ENCODE assay signal across 12 cellular contexts in genomic region chr14:105064001-105064400, GRCh38. TPM values are rescaled to one million over a fixed set of nuclear protein-coding genes. Genes with fewer than 3 reads are reported as not detected.
DNase-seq lines count a peak whose midpoint lies in the region; ATAC-seq and TF ChIP-seq lines count a peak whose summit lies in the region.
"Had no signal": no experiment of that assay in that cellular context is flagged by ENCODE, and none has a peak within 500 bp of the region (broad histone marks: within the 10 kb centered on the region; RNA-seq: fewer than 3 reads in every experiment).

No MANE protein-coding gene starts in this region.

- H3K4me3 Mint-ChIP-seq in activated T-helper 2 cell treated with anti-CD3 and anti-CD28 coated beads, Interferon-gamma antibody, Interleukin-2, Interleukin-4, amounts not matched to agents 10 μg/mL and 5 μg/mL and 100 μg/mL, durations not matched to agents 14 hours and 24 hours and 36 hours (ENCODE audit: low read depth): peak overlapping the region; percentile 87
- H3K4me3 Mint-ChIP-seq in naive thymus-derived CD8-positive, alpha-beta T cell: peak overlapping the region; percentile 81 to 99 (median 94)
- H3K4me3 Mint-ChIP-seq: endodermal cell had no signal

- no peaks in the 10 kb centered on the region for H3F3A ChIP-seq in PC-9 (ENCODE audit: insufficient read depth, low read depth)

- POLR2A ChIA-PET in naive thymus-derived CD8-positive, alpha-beta T cell (lab: Charles Lee): interaction anchor here (0.6 to 11.8 kb wide), 5 partner anchors 11 to 44 kb away, joined by 3 to 254 read pairs (median 25); partner anchors contain the start of gene CDCA4
- POLR2A ChIA-PET in PC-9 (lab: Charles Lee; ENCODE audit: unreplicated experiment): no interaction called here

- peak overlapping the region; percentile 88 for H3K27ac Mint-ChIP-seq in activated T-helper 2 cell treated with anti-CD3 and anti-CD28 coated beads, Interferon-gamma antibody, Interleukin-2, Interleukin-4, amounts not matched to agents 10 μg/mL and 5 μg/mL and 100 μg/mL, durations not matched to agents 14 hours and 24 hours and 36 hours
- H3K27ac Mint-ChIP-seq in naive thymus-derived CD8-positive, alpha-beta T cell: peak overlapping the region; percentile 94 to 99 (median 98)

- intact Hi-C loops in activated T-helper 2 cell treated with anti-CD3 and anti-CD28 coated beads, Interferon-gamma antibody, Interleukin-2, Interleukin-4, amounts not matched to agents 10 μg/mL and 5 μg/mL and 100 μg/mL, durations not matched to agents 14 hours and 24 hours and 36 hours (cut with micrococcal nuclease): loop anchor here (2.0 to 10.0 kb wide), 3 partner anchors 39 to 419 kb away; no protein-coding TSS in a partner anchor
- intact Hi-C loops in PC-9 (cut with micrococcal nuclease; ENCODE audit: unreplicated experiment): no loop called here

- H3K4me1 Mint-ChIP-seq in activated T-helper 2 cell treated with anti-CD3 and anti-CD28 coated beads, Interferon-gamma antibody, Interleukin-2, Interleukin-4, amounts not matched to agents 10 μg/mL and 5 μg/mL and 100 μg/mL, durations not matched to agents 14 hours and 24 hours and 36 hours (ENCODE audit: low read depth): peaks cover 53% of the 10 kb centered on the region
- H3K4me1 Mint-ChIP-seq in naive thymus-derived CD8-positive, alpha-beta T cell: peaks cover 31 to 89% (median 87%) of the 10 kb centered on the region in 4 donors

- H3K4me2 ChIP-seq in BLaER1: peak overlapping the region; percentile 100
- H3K4me2 ChIP-seq in PC-9: no peak overlapping the region

- H4K20me1 ChIP-seq in BLaER1 (peaks cover 31% of the 10 kb centered on the region), PC-9 (ENCODE audit: insufficient read depth) (no peaks in the 10 kb centered on the region)

- no peaks in the 10 kb centered on the region for H3K9me2 ChIP-seq in PC-9 (ENCODE audit: insufficient read depth)

- no peaks in the 10 kb centered on the region for H3K27me3 ChIP-seq in BLaER1
- no peaks in the 10 kb centered on the region for H3K27me3 ChIP-seq in GM06990 (replicated peaks; ENCODE audit: control insufficient read depth, insufficient read depth, low read length)
- no peaks in the 10 kb centered on the region for H3K27me3 ChIP-seq in PC-9 (ENCODE audit: insufficient read depth, low read depth)
- H3K27me3 ChIP-seq: ovary had no signal

- H3K27ac ChIP-seq in BLaER1 (peak overlapping the region; percentile 96), PC-9 (no peak overlapping the region)
- H3K27ac ChIP-seq: ovary had no signal

- no peaks in the 10 kb centered on the region for H3K79me2 ChIP-seq in PC-9 (ENCODE audit: low read depth)

- BruUV-seq in PC-9 (replicated peaks; lab: Mats Ljungman, UMichigan): no TSS peak

- no peaks in the 10 kb centered on the region for H3K9me3 Mint-ChIP-seq in activated T-helper 2 cell treated with anti-CD3 and anti-CD28 coated beads, Interferon-gamma antibody, Interleukin-2, Interleukin-4, amounts not matched to agents 10 μg/mL and 5 μg/mL and 100 μg/mL, durations not matched to agents 14 hours and 24 hours and 36 hours
- no peaks in the 10 kb centered on the region for H3K9me3 Mint-ChIP-seq in naive thymus-derived CD8-positive, alpha-beta T cell
- H3K9me3 Mint-ChIP-seq: endodermal cell had no signal

- no peaks in the 10 kb centered on the region for H3K9me3 ChIP-seq in BLaER1
- H3K9me3 ChIP-seq in PC-9 (ENCODE audit: insufficient read depth, low read depth): no peaks in the 10 kb centered on the region
- H3K9me3 ChIP-seq: ovary had no signal

- DNase-seq in GM06990 (ENCODE audit: extremely low read depth, insufficient read length) (peak; percentile 32), KG1 (lab: John Stamatoyannopoulos, UW) (no peak), NCI-H2029 treated with DMSO at 0.1 percent for 48 hours (lab: John Stamatoyannopoulos, UW) (no peak), PC-9 (no peak)
- DNase-seq in activated T-helper 2 cell treated with anti-CD3 and anti-CD28 coated beads, Interferon-gamma antibody, Interleukin-2, Interleukin-4, amounts not matched to agents 10 μg/mL and 5 μg/mL and 100 μg/mL, durations not matched to agents 14 hours and 24 hours and 36 hours (ENCODE audit: low spot score): no peak
- peak in 1 of 10 donors; percentile 7 for DNase-seq in naive thymus-derived CD8-positive, alpha-beta T cell
- no peak for DNase-seq in stimulated activated CD8-positive, alpha-beta memory T cell treated with anti-CD3 and anti-CD28 coated beads, Interleukin-4, amount 100 ng/mL, for 48 hours
- DNase-seq: ovary; stimulated activated CD4-positive, alpha-beta T cell treated with anti-CD3 and anti-CD28 coated beads, Interleukin-1b, Interleukin-23, amount 100 ng/mL, for 48 hours; SW 1271 had no signal

- ATAC-seq in naive thymus-derived CD8-positive, alpha-beta T cell: no peak

- TF ChIP-seq CTCF in GM06990 (IDR thresholded peaks at IDR 0.05; ENCODE audit: insufficient read depth, low read length, poor library complexity, severe bottlenecking): no peak
- no peak for TF ChIP-seq CTCF in PC-9 (conservative IDR thresholded peaks at IDR 0.05)

- H3K36me3 ChIP-seq in BLaER1: no peaks in the 10 kb centered on the region
- peaks cover 14% of the 10 kb centered on the region for H3K36me3 ChIP-seq in GM06990 (ENCODE audit: control insufficient read depth, insufficient read depth, low read length)
- no peaks in the 10 kb centered on the region for H3K36me3 ChIP-seq in PC-9 (ENCODE audit: low read depth)
- H3K36me3 ChIP-seq: ovary had no signal

- peaks cover 27% of the 10 kb centered on the region for H3K36me3 Mint-ChIP-seq in activated T-helper 2 cell treated with anti-CD3 and anti-CD28 coated beads, Interferon-gamma antibody, Interleukin-2, Interleukin-4, amounts not matched to agents 10 μg/mL and 5 μg/mL and 100 μg/mL, durations not matched to agents 14 hours and 24 hours and 36 hours (ENCODE audit: low read depth)
- H3K36me3 Mint-ChIP-seq in naive thymus-derived CD8-positive, alpha-beta T cell: peaks cover 0 to 11% (median 5%) of the 10 kb centered on the region in 3 donors

- peak overlapping the region; percentile 76 for H3K4me3 ChIP-seq in BLaER1
- peak overlapping the region; percentile 90 for H3K4me3 ChIP-seq in GM06990 (replicated peaks; ENCODE audit: low read depth, low read length)
- no peak overlapping the region for H3K4me3 ChIP-seq in PC-9
- H3K4me3 ChIP-seq: ovary had no signal

- peaks cover 97% of the 10 kb centered on the region for H3K4me1 ChIP-seq in BLaER1
- H3K4me1 ChIP-seq in PC-9 (replicated peaks; ENCODE audit: insufficient read depth): no peaks in the 10 kb centered on the region

- no peak overlapping the region for H2AFZ ChIP-seq in PC-9

- peak overlapping the region; percentile 88 for H3K9ac ChIP-seq in BLaER1

- H3K27me3 Mint-ChIP-seq in activated T-helper 2 cell treated with anti-CD3 and anti-CD28 coated beads, Interferon-gamma antibody, Interleukin-2, Interleukin-4, amounts not matched to agents 10 μg/mL and 5 μg/mL and 100 μg/mL, durations not matched to agents 14 hours and 24 hours and 36 hours (ENCODE audit: low read depth): no peaks in the 10 kb centered on the region
- H3K27me3 Mint-ChIP-seq in naive thymus-derived CD8-positive, alpha-beta T cell: no peaks in the 10 kb centered on the region

- CTCF ChIA-PET in PC-9 (lab: Charles Lee): no interaction called here

RNA-seq across cellular contexts. Expression of gene GPR132, which starts 1.2 kb away (rescaled TPM):
- 27.1 and 29.8 TPM in 2 replicates for total RNA-seq in activated T-helper 2 cell treated with anti-CD3 and anti-CD28 coated beads, Interferon-gamma antibody, Interleukin-2, Interleukin-4, amounts not matched to agents 10 μg/mL and 5 μg/mL and 100 μg/mL, durations not matched to agents 14 hours and 24 hours and 36 hours
- 10 to 100 TPM; 36.3 to 41.4 TPM for total RNA-seq in naive thymus-derived CD8-positive, alpha-beta T cell
- polyA plus RNA-seq in naive thymus-derived CD8-positive, alpha-beta T cell: 10 to 100 TPM in 1 of 3 donors, 1 to 10 TPM in 2; 9.4 to 37.2 (median 9.7) TPM
- 0.98 TPM in 1 of 2 replicates, not detected in the other for total RNA-seq in PC-9 (2021)

RNA-seq across cellular contexts. Expression of gene CDCA4, which starts 43.1 kb away (rescaled TPM):
- 47.7 and 49.6 TPM in 2 replicates for total RNA-seq in activated T-helper 2 cell treated with anti-CD3 and anti-CD28 coated beads, Interferon-gamma antibody, Interleukin-2, Interleukin-4, amounts not matched to agents 10 μg/mL and 5 μg/mL and 100 μg/mL, durations not matched to agents 14 hours and 24 hours and 36 hours
- 10 to 100 TPM; 11.0 to 12.4 TPM for total RNA-seq in naive thymus-derived CD8-positive, alpha-beta T cell
- 10 to 100 TPM in 2 of 3 donors, 1 to 10 TPM in 1; 8.2 to 12.0 (median 11.3) TPM for polyA plus RNA-seq in naive thymus-derived CD8-positive, alpha-beta T cell
- 24.9 and 27.7 TPM in 2 replicates for total RNA-seq in PC-9 (2021)

Comparison
In these comparisons a context has a peak if more than half of its experiments do, and no peak if none do; other contexts are left out.
1. RNA of gene GPR132, which starts 1.2 kb away (total RNA-seq): 36.3 to 41.4 TPM in naive thymus-derived CD8-positive, alpha-beta T cell and 27.1 to 29.8 TPM in activated T-helper 2 cell treated with anti-CD3 and anti-CD28 coated beads, Interferon-gamma antibody, Interleukin-2, Interleukin-4, amounts not matched to agents 10 μg/mL and 5 μg/mL and 100 μg/mL, durations not matched to agents 14 hours and 24 hours and 36 hours; 0.98 TPM in PC-9; every median in the first group is over 10 times any median in the second.